ENCODE assay signal across 9 cellular contexts in genomic region chr9:104961238-104961637, GRCh38. TPM values are rescaled to one million over a fixed set of nuclear protein-coding genes. Genes with fewer than 3 reads are reported as not detected.
DNase-seq lines count a peak whose midpoint lies in the region; ATAC-seq and TF ChIP-seq lines count a peak whose summit lies in the region.
"Had no signal": no experiment of that assay in that cellular context is flagged by ENCODE, and none has a peak within 500 bp of the region (broad histone marks: within the 10 kb centered on the region; RNA-seq: fewer than 3 reads in every experiment).

No MANE protein-coding gene starts in this region.

- no peak overlapping the region for H3K27ac ChIP-seq in stomach
- H3K27ac ChIP-seq: Peyer's patch had no signal

- no peaks in the 10 kb centered on the region for H3K9me3 ChIP-seq in stomach
- H3K9me3 ChIP-seq: Peyer's patch had no signal

- no peak overlapping the region for H3K4me3 ChIP-seq in stomach
- H3K4me3 ChIP-seq: Peyer's patch had no signal

- H3K36me3 ChIP-seq in stomach, result no peaks in the 10 kb centered on the region
- H3K36me3 ChIP-seq: Peyer's patch had no signal

- TF ChIP-seq EP300 in stomach (IDR thresholded peaks at IDR 0.05), result no peak

- TF ChIP-seq CTCF in stomach (IDR thresholded peaks at IDR 0.05), result no peak

- no peak for TF ChIP-seq POLR2A in stomach (IDR thresholded peaks at IDR 0.05)

- WGBS in stomach, 5 donors, result 53 to 72% (median 64%) methylated on average over 5 of the region's 5 CpGs

- intact Hi-C loops in stomach (cut with DNase I; ENCODE audit: low total_unique reads), result no loop called here

- ATAC-seq in GM18508 (IDR thresholded peaks at IDR 0.05; ENCODE audit: insufficient read depth, unreplicated experiment), result peak; percentile 74
- ATAC-seq in HG02798 (IDR thresholded peaks at IDR 0.05; ENCODE audit: poor library complexity, unreplicated experiment), result peak; percentile 79

- DNase-seq in NCI-H2227 (lab: John Stamatoyannopoulos, UW; ENCODE audit: unreplicated experiment), result peak; percentile 15
- DNase-seq in activated CD4-positive, alpha-beta T cell treated with anti-CD3 and anti-CD28 coated beads, Interleukin-2, amount 50 U/mL, for 1 hour, result peak; percentile 22
- DNase-seq in germinal center (ENCODE audit: low spot score), result peak; percentile 16
- peak; percentile 4 for DNase-seq in stimulated activated CD8-positive, alpha-beta memory T cell treated with anti-CD3 and anti-CD28 coated beads, Interleukin-4, amount 100 ng/mL, for 24 hours (ENCODE audit: low read depth)
- no peak for DNase-seq in stomach
- no peak for DNase-seq in 8988T

- no peaks in the 10 kb centered on the region for H3K27me3 ChIP-seq in stomach
- H3K27me3 ChIP-seq: Peyer's patch had no signal

- peaks cover 0 to 8% (median 2%) of the 10 kb centered on the region in 4 donors for H3K4me1 ChIP-seq in stomach

RNA-seq across cellular contexts. Expression of gene ABCA1, which starts 33.3 kb away (rescaled TPM):
- total RNA-seq in stomach, result 10 to 100 TPM; 16.2 to 75.3 (median 21.0) TPM
- 1 to 10 TPM; 1.9 to 4.9 (median 3.3) TPM for polyA plus RNA-seq in stomach

Comparison
In these comparisons a context has a peak if more than half of its experiments do, and no peak if none do; other contexts are left out.
1. DNase-seq: peak in NCI-H2227 (single experiment), activated CD4-positive, alpha-beta T cell treated with anti-CD3 and anti-CD28 coated beads, Interleukin-2, amount 50 U/mL, for 1 hour (single experiment), germinal center (single experiment) and stimulated activated CD8-positive, alpha-beta memory T cell treated with anti-CD3 and anti-CD28 coated beads, Interleukin-4, amount 100 ng/mL, for 24 hours (single experiment); none in stomach (single experiment) and 8988T (single experiment).